In genomic region chr11:81725691-81726090, GRCh38 we compare ENCODE assay signal across 18 cellular contexts.
"Had no signal": no experiment of that assay in that cellular context is flagged by ENCODE, and none has a peak within 500 bp of the region (broad histone marks: within the 10 kb centered on the region; RNA-seq: fewer than 3 reads in every experiment).

No MANE protein-coding gene starts in this region.

- H3K4me3 Mint-ChIP-seq: activated CD8-positive, alpha-beta memory T cell treated with anti-CD3 and anti-CD28 coated beads, Interleukin-2, amount 10 ng/mL, durations not matched to agents 7 days and 5 days; activated naive CD8-positive, alpha-beta T cell; activated T-cell treated with anti-CD3 and anti-CD28 coated beads, Interleukin-2, amount 50 U/mL, for 24 hours; nephron; T-helper 2 cell treated with Interferon-gamma antibody and Interleukin-4, amounts not matched to agents 5 μg/mL and 100 μg/mL, for 36 hours had no signal

- H3K27me3 Mint-ChIP-seq: activated naive CD8-positive, alpha-beta T cell; activated T-cell treated with anti-CD3 and anti-CD28 coated beads, Interleukin-2, amount 50 U/mL, for 24 hours had no signal

- H3K9me3 ChIP-seq: psoas muscle, SJCRH30 had no signal

- H3K27ac ChIP-seq: dorsolateral prefrontal cortex, psoas muscle, SJCRH30, suprapubic skin, upper lobe of left lung had no signal

- H3K27me3 ChIP-seq: dorsolateral prefrontal cortex, SJCRH30, suprapubic skin, upper lobe of left lung had no signal

- H3K4me1 Mint-ChIP-seq: activated CD8-positive, alpha-beta memory T cell treated with anti-CD3 and anti-CD28 coated beads, Interleukin-2, amount 10 ng/mL, durations not matched to agents 7 days and 5 days; nephron had no signal

- H3K36me3 ChIP-seq: SJCRH30, suprapubic skin, upper lobe of left lung had no signal

- H3K36me3 Mint-ChIP-seq: activated CD8-positive, alpha-beta memory T cell treated with anti-CD3 and anti-CD28 coated beads, Interleukin-2, amount 10 ng/mL, durations not matched to agents 7 days and 5 days; activated naive CD8-positive, alpha-beta T cell had no signal

- DNase-seq: activated CD4-positive, alpha-beta T cell treated with anti-CD3 and anti-CD28 coated beads for 1 hour; activated CD4-positive, alpha-beta T cell treated with anti-CD3 and anti-CD28 coated beads, Interleukin-2, amount 50 U/mL, for 48 hours; activated CD8-positive, alpha-beta memory T cell treated with anti-CD3 and anti-CD28 coated beads, Interleukin-2, amount 10 ng/mL, durations not matched to agents 7 days and 5 days; activated effector memory CD4-positive, alpha-beta T cell treated with anti-CD3 and anti-CD28 coated beads, Interleukin-2, amount 50 U/mL, for 16 hours; activated T-cell treated with anti-CD3 and anti-CD28 coated beads, Interleukin-2, amount 50 U/mL, for 24 hours; aorta; dorsolateral prefrontal cortex; psoas muscle; SJCRH30; stimulated activated CD4-positive, alpha-beta T cell treated with anti-CD3 and anti-CD28 coated beads, Interleukin-2, amount 100 ng/mL, for 48 hours; stimulated activated naive CD8-positive, alpha-beta T cell treated with anti-CD3 and anti-CD28 coated beads, Interleukin-15, Interleukin-2, amounts not matched to agents 100 U/mL and 50 U/mL, for 24 hours; upper lobe of left lung had no signal

- H3K4me3 ChIP-seq: dorsolateral prefrontal cortex, psoas muscle, SJCRH30, suprapubic skin, upper lobe of left lung had no signal

- ATAC-seq: activated CD8-positive, alpha-beta memory T cell treated with anti-CD3 and anti-CD28 coated beads, Interleukin-2, amount 10 ng/mL, durations not matched to agents 7 days and 5 days; left lobe of liver; psoas muscle; sciatic nerve; stimulated activated naive CD8-positive, alpha-beta T cell treated with anti-CD3 and anti-CD28 coated beads, Interleukin-15, Interleukin-2, amounts not matched to agents 100 U/mL and 50 U/mL, for 24 hours had no signal

- H3K4me1 ChIP-seq: psoas muscle, SJCRH30, suprapubic skin, upper lobe of left lung had no signal

- H3K27ac Mint-ChIP-seq: activated CD8-positive, alpha-beta memory T cell treated with anti-CD3 and anti-CD28 coated beads, Interleukin-2, amount 10 ng/mL, durations not matched to agents 7 days and 5 days; activated naive CD8-positive, alpha-beta T cell; activated T-cell treated with anti-CD3 and anti-CD28 coated beads, Interleukin-2, amount 50 U/mL, for 24 hours; nephron; T-helper 2 cell treated with Interferon-gamma antibody and Interleukin-4, amounts not matched to agents 5 μg/mL and 100 μg/mL, for 36 hours had no signal
